In the genomic region with DNA sequence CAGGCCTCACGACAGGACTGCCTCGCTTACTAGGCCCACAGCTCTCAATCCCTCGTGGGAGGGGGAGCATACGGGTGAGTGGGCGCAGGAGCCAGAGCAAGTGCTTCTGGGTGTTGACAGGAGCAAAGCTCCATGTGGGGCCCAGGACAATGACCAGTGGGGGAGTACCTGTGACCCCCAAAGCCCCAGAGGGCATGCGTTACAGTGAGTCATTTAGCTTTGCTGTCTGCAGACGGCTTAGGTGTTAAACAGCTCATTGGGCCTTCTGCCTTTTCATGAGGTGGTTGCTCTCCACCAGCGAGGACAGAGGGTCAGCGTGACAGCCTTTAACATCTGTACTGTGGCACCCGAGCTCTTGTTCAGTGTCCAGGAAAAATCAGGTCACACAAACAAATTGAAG, we compare ENCODE assay signal across 16 cellular contexts.
DNase-seq lines count a peak whose midpoint lies in the region; TF ChIP-seq lines count a peak whose summit lies in the region.
"Had no signal": no experiment of that assay in that cellular context is flagged by ENCODE, and none has a peak within 500 bp of the region (broad histone marks: within the 10 kb centered on the region; RNA-seq: fewer than 3 reads in every experiment).

No MANE protein-coding gene starts in this region.

- peak overlapping the region; percentile 10 for H3K9ac ChIP-seq in NT2/D1 (ENCODE audit: insufficient read length, low read depth)

- H3K27me3 ChIP-seq in NT2/D1 (ENCODE audit: insufficient read depth, insufficient read length) (no peaks in the 10 kb centered on the region), uterus (no peaks in the 10 kb centered on the region)
- H3K27me3 ChIP-seq: BE2C had no signal

- no peak for DNase-seq in NT2/D1 (ENCODE audit: low read depth, low spot score)
- DNase-seq in chondrocyte (ENCODE audit: low spot score), result no peak
- no peak for DNase-seq in nephron progenitor cell
- DNase-seq in uterus, result no peak
- DNase-seq in NCI-H2196 (lab: John Stamatoyannopoulos, UW; ENCODE audit: unreplicated experiment), result no peak
- DNase-seq in stimulated activated CD4-positive, alpha-beta T cell treated with anti-CD3 and anti-CD28 coated beads, Interleukin-1b, Interleukin-23, amount 100 ng/mL, for 48 hours, result no peak
- no peak for DNase-seq in NCI-H1105 (lab: John Stamatoyannopoulos, UW)
- DNase-seq: BE2C; Caco-2; CD8-positive, alpha-beta memory T cell; DND-41; GDM1; HCEC 1CT; HFFc6 had no signal

- H3K4me1 ChIP-seq in NT2/D1 (ENCODE audit: insufficient read depth, insufficient read length), result no peaks in the 10 kb centered on the region
- H3K4me1 ChIP-seq in uterus, result peaks cover 0 to 6% of the 10 kb centered on the region in 2 donors
- H3K4me1 ChIP-seq: A549, BE2C, Caco-2 had no signal

- TF ChIP-seq CTCF in chondrocyte (IDR thresholded peaks at IDR 0.05) (no peak), nephron progenitor cell (IDR thresholded peaks at IDR 0.05) (no peak), uterus (IDR thresholded peaks at IDR 0.05) (no peak)

- H3K4me1 Mint-ChIP-seq in chondrocyte (ENCODE audit: low read depth), result peaks cover 20% of the 10 kb centered on the region
- peaks cover 21% of the 10 kb centered on the region for H3K4me1 Mint-ChIP-seq in nephron progenitor cell

- no peak for TF ChIP-seq POLR2A in uterus (IDR thresholded peaks at IDR 0.05)

- H3K9me3 Mint-ChIP-seq in chondrocyte (ENCODE audit: low read depth), result no peaks in the 10 kb centered on the region
- no peaks in the 10 kb centered on the region for H3K9me3 Mint-ChIP-seq in nephron progenitor cell
- H3K9me3 Mint-ChIP-seq: CD8-positive, alpha-beta memory T cell; HFFc6 had no signal

- H3K36me3 Mint-ChIP-seq in chondrocyte (ENCODE audit: low read depth) (peaks cover 10% of the 10 kb centered on the region), nephron progenitor cell (ENCODE audit: low read depth) (no peaks in the 10 kb centered on the region)
- H3K36me3 Mint-ChIP-seq: CD8-positive, alpha-beta memory T cell had no signal

- H3K27me3 Mint-ChIP-seq in chondrocyte (ENCODE audit: low read depth) (no peaks in the 10 kb centered on the region), nephron progenitor cell (ENCODE audit: low read depth, poor library complexity) (peaks cover 11% of the 10 kb centered on the region)
- H3K27me3 Mint-ChIP-seq: CD8-positive, alpha-beta memory T cell had no signal

- intact Hi-C loops in uterus (cut with DNase I; ENCODE audit: low total_unique reads), result no loop called here

- H3K27ac Mint-ChIP-seq in chondrocyte (ENCODE audit: unreplicated experiment) (peak overlapping the region; percentile 13), nephron progenitor cell (peak overlapping the region; percentile 64)
- H3K27ac Mint-ChIP-seq: HFFc6 had no signal

- no peak overlapping the region for H3K4me3 Mint-ChIP-seq in chondrocyte (ENCODE audit: unreplicated experiment)
- no peak overlapping the region for H3K4me3 Mint-ChIP-seq in nephron progenitor cell
- H3K4me3 Mint-ChIP-seq: CD8-positive, alpha-beta memory T cell; HFFc6 had no signal

- H3K9me3 ChIP-seq in NT2/D1 (ENCODE audit: insufficient read depth, low read length) (no peaks in the 10 kb centered on the region), uterus (no peaks in the 10 kb centered on the region)
- H3K9me3 ChIP-seq: A549, BE2C, Caco-2 had no signal

- no peak overlapping the region for H3K4me3 ChIP-seq in NT2/D1 (ENCODE audit: insufficient read length, low read depth)
- H3K4me3 ChIP-seq in uterus, result no peak overlapping the region
- H3K4me3 ChIP-seq: A549 had no signal

- no peaks in the 10 kb centered on the region for H3K36me3 ChIP-seq in NT2/D1 (ENCODE audit: insufficient read depth, insufficient read length, low read length)
- H3K36me3 ChIP-seq in uterus, result no peaks in the 10 kb centered on the region
- H3K36me3 ChIP-seq: BE2C had no signal

- peak overlapping the region; percentile 3 to 47 for H3K27ac ChIP-seq in uterus
- H3K27ac ChIP-seq: A549, C4-2B had no signal
